ENCODE assay signal across 8 cellular contexts in the genomic region with DNA sequence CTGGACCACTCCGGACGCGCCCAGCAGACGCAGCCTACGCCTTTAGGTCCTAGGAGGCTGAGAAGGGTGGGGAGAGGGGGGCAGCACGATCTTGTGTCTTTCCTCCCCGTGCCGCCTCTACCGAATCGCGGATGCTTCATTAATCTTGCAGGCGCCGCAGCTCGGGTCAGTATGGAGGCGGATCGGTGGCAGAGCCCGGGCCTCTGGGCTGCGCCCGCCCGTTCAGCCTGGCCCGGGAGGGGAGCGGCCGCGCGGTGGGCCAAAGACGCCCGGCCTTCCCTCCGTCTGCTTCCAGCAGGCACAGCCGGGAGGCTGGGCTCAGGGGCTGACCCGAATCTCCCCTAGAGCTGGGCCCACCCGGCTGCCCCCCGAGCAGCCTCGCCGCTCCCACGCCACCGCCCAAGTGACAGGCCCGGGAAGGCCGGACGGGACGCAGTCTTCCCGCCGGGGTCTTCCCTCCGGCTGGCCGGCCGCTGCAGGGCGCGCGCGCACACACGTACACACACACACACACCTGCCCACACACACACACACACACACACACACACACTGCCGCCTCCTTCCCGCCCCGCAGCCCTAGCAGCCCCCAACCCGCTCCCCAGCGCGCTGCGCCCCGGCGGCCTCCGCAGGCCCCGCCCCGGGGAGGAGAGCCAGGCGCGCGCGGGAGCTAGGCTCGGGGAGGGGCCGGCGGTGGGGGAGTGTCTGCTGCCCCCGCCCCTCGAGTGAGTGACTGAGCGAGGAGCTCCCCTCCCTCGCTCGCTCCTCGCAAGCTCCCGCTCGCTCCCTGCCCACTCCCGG. TPM values are rescaled to one million over a fixed set of nuclear protein-coding genes. Genes with fewer than 3 reads are reported as not detected.
DNase-seq lines count a peak whose midpoint lies in the region; ATAC-seq and TF ChIP-seq lines count a peak whose summit lies in the region.

A gene with protein sequence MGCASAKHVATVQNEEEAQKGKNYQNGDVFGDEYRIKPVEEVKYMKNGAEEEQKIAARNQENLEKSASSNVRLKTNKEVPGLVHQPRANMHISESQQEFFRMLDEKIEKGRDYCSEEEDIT (plus strand): TSS at position 759 of the 798 bp plus-strand sequence. CDS start 90,481 bp downstream, outside the sequence.

- no peak; the same call in 1 of the 2 replicates for TF ChIP-seq RAD21 in SK-N-SH (IDR thresholded peaks at IDR 0.05; ENCODE audit: low read length)

- no peaks in the 10 kb centered on the region for H3K9me3 Mint-ChIP-seq in activated naive CD8-positive, alpha-beta T cell treated with anti-CD3 and anti-CD28 coated beads for 36 hours

- peak within 1 kb of the TSS; percentile 79 for H2AFZ ChIP-seq in DND-41 (ENCODE audit: low read depth, low read length)
- H2AFZ ChIP-seq in SK-N-SH (ENCODE audit: low read depth) = peak within 1 kb of the TSS; percentile 92

- H3K4me1 ChIP-seq in DND-41 (ENCODE audit: insufficient read depth, low read length) (peaks cover 25% of the 10 kb centered on the region), SK-N-SH (ENCODE audit: control insufficient read depth in 1 of 2, insufficient read depth in 2 of 2, low read depth in 1 of 2, low read length in 1 of 2) (peaks cover 12 to 17% of the 10 kb centered on the region in 2 experiments; a peak in 3 of 4 replicates)

- H3K27ac ChIP-seq in DND-41 (ENCODE audit: low read length) = peak within 1 kb of the TSS; percentile 36
- H3K27ac ChIP-seq in SK-N-SH (ENCODE audit: low read depth in 2 of 2, low read length in 1 of 2) = peak within 1 kb of the TSS; percentile 74 to 86

- no peaks in the 10 kb centered on the region for H3K9me2 ChIP-seq in SK-N-SH

- CTCF ChIA-PET in SK-N-SH (lab: Yijun Ruan, JAX) = interaction anchor here (1.0 to 1.5 kb wide), 8 partner anchors 9 to 311 kb away, joined by 3 to 8 read pairs (median 5); no protein-coding TSS in a partner anchor

- no peak for TF ChIP-seq CTCF in DND-41 (IDR thresholded peaks at IDR 0.05; ENCODE audit: borderline replicate concordance, extremely low read depth, low read length, poor library complexity, severe bottlenecking)
- no peak for TF ChIP-seq CTCF in SK-N-SH (IDR thresholded peaks at IDR 0.05)

- peak within 1 kb of the TSS; percentile 72 to 84 for H3K4me3 ChIP-seq in DND-41 (ENCODE audit: low read depth in 1 of 2, low read length in 2 of 2)
- peak within 1 kb of the TSS; percentile 90 to 93 for H3K4me3 ChIP-seq in SK-N-SH (ENCODE audit: low read depth in 2 of 2, low read length in 1 of 2)

- H3K4me2 ChIP-seq in DND-41 (ENCODE audit: insufficient read depth, low read length) = peak within 1 kb of the TSS; percentile 80
- H3K4me2 ChIP-seq in SK-N-SH = peak within 1 kb of the TSS; percentile 96

- WGBS in SK-N-SH (ENCODE audit: low lambda C conversion rate) = 15% methylated on average over 8 of the region's 78 CpGs

- no peaks in the 10 kb centered on the region for H3K79me2 ChIP-seq in DND-41 (ENCODE audit: insufficient read depth, low read length)
- peaks cover 33% of the 10 kb centered on the region for H3K79me2 ChIP-seq in SK-N-SH (ENCODE audit: insufficient read depth)

- peaks cover 13% of the 10 kb centered on the region for H3K4me1 Mint-ChIP-seq in activated naive CD8-positive, alpha-beta T cell treated with anti-CD3 and anti-CD28 coated beads for 36 hours

- peak within 1 kb of the TSS; percentile 82 for H3K4me3 Mint-ChIP-seq in activated naive CD8-positive, alpha-beta T cell treated with anti-CD3 and anti-CD28 coated beads for 36 hours

- H3K27ac Mint-ChIP-seq in activated naive CD8-positive, alpha-beta T cell treated with anti-CD3 and anti-CD28 coated beads for 36 hours = no peak within 1 kb of the TSS

- H3F3A ChIP-seq in SK-N-SH (replicated peaks; ENCODE audit: insufficient read depth) = peaks cover 11% of the 10 kb centered on the region

- POLR2A ChIA-PET in SK-N-SH (lab: Yijun Ruan, JAX) = interaction anchor here (0.6 to 1.3 kb wide), 18 partner anchors 8 to 335 kb away, joined by 3 to 8 read pairs (median 4); a partner anchor contains a TSS

- peaks cover 62% of the 10 kb centered on the region for H3K27me3 ChIP-seq in DND-41 (ENCODE audit: insufficient read depth, low read length, poor library complexity)
- H3K27me3 ChIP-seq in SK-N-SH (ENCODE audit: insufficient read depth) = no peaks in the 10 kb centered on the region

- no peaks in the 10 kb centered on the region for H3K36me3 ChIP-seq in DND-41 (ENCODE audit: insufficient read depth, low read length)
- H3K36me3 ChIP-seq in SK-N-SH (replicated peaks in 1 of 2; ENCODE audit: control insufficient read depth in 1 of 2, insufficient read depth in 2 of 2, low read length in 1 of 2) = no peaks in the 10 kb centered on the region

- peak within 1 kb of the TSS; percentile 70 for H3K9ac ChIP-seq in DND-41 (ENCODE audit: low read depth, low read length)
- H3K9ac ChIP-seq in SK-N-SH = peak within 1 kb of the TSS; percentile 84

- ATAC-seq in DND-41 (ENCODE audit: insufficient read depth, low read depth) = peak; percentile 92

- H3K36me3 Mint-ChIP-seq in activated naive CD8-positive, alpha-beta T cell treated with anti-CD3 and anti-CD28 coated beads for 36 hours = no peaks in the 10 kb centered on the region

- peak; percentile 85 for DNase-seq in DND-41
- peak; percentile 66 for DNase-seq in H4 (ENCODE audit: low spot score)
- DNase-seq in M059J (ENCODE audit: low read depth) = peak; percentile 85
- DNase-seq in SK-N-SH = peak; percentile 97
- DNase-seq in activated naive CD8-positive, alpha-beta T cell treated with anti-CD3 and anti-CD28 coated beads for 36 hours = peak; percentile 82
- DNase-seq in glomerular visceral epithelial cell (ENCODE audit: extremely low spot score) = peak; percentile 92
- peak; percentile 80 for DNase-seq in occipital lobe (lab: John Stamatoyannopoulos, UW)
- DNase-seq in superior temporal gyrus (ENCODE audit: extremely low spot score) = peak; percentile 68

- TF ChIP-seq EP300 in SK-N-SH (IDR thresholded peaks at IDR 0.05; ENCODE audit: borderline replicate concordance in 1 of 2, low read depth in 1 of 2, low read length in 1 of 2) = no peak

- peaks cover 9% of the 10 kb centered on the region for H4K20me1 ChIP-seq in DND-41 (ENCODE audit: insufficient read depth, low read length)
- H4K20me1 ChIP-seq in SK-N-SH (ENCODE audit: insufficient read depth) = no peaks in the 10 kb centered on the region

- H3K9me3 ChIP-seq in DND-41 (ENCODE audit: insufficient read depth, low read length, severe bottlenecking) (no peaks in the 10 kb centered on the region), SK-N-SH (no peaks in the 10 kb centered on the region)

- H3K27me3 Mint-ChIP-seq in activated naive CD8-positive, alpha-beta T cell treated with anti-CD3 and anti-CD28 coated beads for 36 hours = peaks cover 81% of the 10 kb centered on the region

TF ChIP-seq in SK-N-SH, 30 proteins besides CTCF, POLR2A, EP300 and RAD21 (continues in another document):
- TF ChIP-seq, protein P1, sequence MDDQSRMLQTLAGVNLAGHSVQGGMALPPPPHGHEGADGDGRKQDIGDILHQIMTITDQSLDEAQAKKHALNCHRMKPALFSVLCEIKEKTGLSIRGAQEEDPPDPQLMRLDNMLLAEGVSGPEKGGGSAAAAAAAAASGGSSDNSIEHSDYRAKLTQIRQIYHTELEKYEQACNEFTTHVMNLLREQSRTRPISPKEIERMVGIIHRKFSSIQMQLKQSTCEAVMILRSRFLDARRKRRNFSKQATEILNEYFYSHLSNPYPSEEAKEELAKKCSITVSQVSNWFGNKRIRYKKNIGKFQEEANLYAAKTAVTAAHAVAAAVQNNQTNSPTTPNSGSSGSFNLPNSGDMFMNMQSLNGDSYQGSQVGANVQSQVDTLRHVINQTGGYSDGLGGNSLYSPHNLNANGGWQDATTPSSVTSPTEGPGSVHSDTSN (IDR thresholded peaks at IDR 0.05) = peak; percentile 72
- TF ChIP-seq, protein P2, sequence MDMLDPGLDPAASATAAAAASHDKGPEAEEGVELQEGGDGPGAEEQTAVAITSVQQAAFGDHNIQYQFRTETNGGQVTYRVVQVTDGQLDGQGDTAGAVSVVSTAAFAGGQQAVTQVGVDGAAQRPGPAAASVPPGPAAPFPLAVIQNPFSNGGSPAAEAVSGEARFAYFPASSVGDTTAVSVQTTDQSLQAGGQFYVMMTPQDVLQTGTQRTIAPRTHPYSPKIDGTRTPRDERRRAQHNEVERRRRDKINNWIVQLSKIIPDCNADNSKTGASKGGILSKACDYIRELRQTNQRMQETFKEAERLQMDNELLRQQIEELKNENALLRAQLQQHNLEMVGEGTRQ (IDR thresholded peaks at IDR 0.05; ENCODE audit: borderline replicate concordance, low read depth, low read length) = no peak
- TF ChIP-seq ELF1 (IDR thresholded peaks at IDR 0.05) (no peak), TCF12 (IDR thresholded peaks at IDR 0.05) (no peak), GATA2 (CRISPR knock-in tag; IDR thresholded peaks at IDR 0.05) (no peak), POLR2AphosphoS5 (IDR thresholded peaks at IDR 0.05; ENCODE audit: low read depth, low read length) (0 out of 2 replicates have a peak, but pooled peaks have one; percentile 34), RCOR1 (IDR thresholded peaks at IDR 0.05; ENCODE audit: low read length) (no peak), SIN3A (IDR thresholded peaks at IDR 0.05; ENCODE audit: borderline replicate concordance, low read depth, low read length) (peak; percentile 23; the same call in 1 of the 2 replicates), MXI1 (IDR thresholded peaks at IDR 0.05; ENCODE audit: low read depth, low read length) (peak; percentile 56)
- TF ChIP-seq, protein P3, sequence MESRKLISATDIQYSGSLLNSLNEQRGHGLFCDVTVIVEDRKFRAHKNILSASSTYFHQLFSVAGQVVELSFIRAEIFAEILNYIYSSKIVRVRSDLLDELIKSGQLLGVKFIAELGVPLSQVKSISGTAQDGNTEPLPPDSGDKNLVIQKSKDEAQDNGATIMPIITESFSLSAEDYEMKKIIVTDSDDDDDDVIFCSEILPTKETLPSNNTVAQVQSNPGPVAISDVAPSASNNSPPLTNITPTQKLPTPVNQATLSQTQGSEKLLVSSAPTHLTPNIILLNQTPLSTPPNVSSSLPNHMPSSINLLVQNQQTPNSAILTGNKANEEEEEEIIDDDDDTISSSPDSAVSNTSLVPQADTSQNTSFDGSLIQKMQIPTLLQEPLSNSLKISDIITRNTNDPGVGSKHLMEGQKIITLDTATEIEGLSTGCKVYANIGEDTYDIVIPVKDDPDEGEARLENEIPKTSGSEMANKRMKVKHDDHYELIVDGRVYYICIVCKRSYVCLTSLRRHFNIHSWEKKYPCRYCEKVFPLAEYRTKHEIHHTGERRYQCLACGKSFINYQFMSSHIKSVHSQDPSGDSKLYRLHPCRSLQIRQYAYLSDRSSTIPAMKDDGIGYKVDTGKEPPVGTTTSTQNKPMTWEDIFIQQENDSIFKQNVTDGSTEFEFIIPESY (IDR thresholded peaks at IDR 0.05; ENCODE audit: borderline replicate concordance, low read depth) = no peak

RNA-seq across cellular contexts. Expression of the gene that starts here (rescaled TPM):
- 24.0 and 28.1 TPM in 2 replicates for total RNA-seq in H4 (2014; rRNA removed; shearing (Covaris generic))
- total RNA-seq in M059J (2014; rRNA removed; shearing (Covaris generic)) = 22.2 and 27.2 TPM in 2 replicates
- 4.8 and 6.6 TPM in 2 replicates for polyA plus RNA-seq in SK-N-SH (2012; rRNA removed)
- 8.6 and 11.5 TPM in 2 replicates for polyA plus RNA-seq in SK-N-SH (2012; cell fraction: cytosol; rRNA removed)
- polyA plus RNA-seq in SK-N-SH (2012; cell fraction: nucleus; rRNA removed) = 2.3 and 2.8 TPM in 2 replicates
- 1 to 10 TPM; 2.7 to 4.1 TPM for total RNA-seq in activated naive CD8-positive, alpha-beta T cell treated with anti-CD3 and anti-CD28 coated beads for 36 hours
- 31.7 TPM for total RNA-seq in occipital lobe

Comparison
In these comparisons a context has a peak if more than half of its experiments do, and no peak if none do; other contexts are left out.
1. Peak in every context shown above with its lines: DNase-seq, ATAC-seq, H3K4me3 ChIP-seq and H3K27ac ChIP-seq.